7 cellular contexts compared by ENCODE assay signal in the genomic region with DNA sequence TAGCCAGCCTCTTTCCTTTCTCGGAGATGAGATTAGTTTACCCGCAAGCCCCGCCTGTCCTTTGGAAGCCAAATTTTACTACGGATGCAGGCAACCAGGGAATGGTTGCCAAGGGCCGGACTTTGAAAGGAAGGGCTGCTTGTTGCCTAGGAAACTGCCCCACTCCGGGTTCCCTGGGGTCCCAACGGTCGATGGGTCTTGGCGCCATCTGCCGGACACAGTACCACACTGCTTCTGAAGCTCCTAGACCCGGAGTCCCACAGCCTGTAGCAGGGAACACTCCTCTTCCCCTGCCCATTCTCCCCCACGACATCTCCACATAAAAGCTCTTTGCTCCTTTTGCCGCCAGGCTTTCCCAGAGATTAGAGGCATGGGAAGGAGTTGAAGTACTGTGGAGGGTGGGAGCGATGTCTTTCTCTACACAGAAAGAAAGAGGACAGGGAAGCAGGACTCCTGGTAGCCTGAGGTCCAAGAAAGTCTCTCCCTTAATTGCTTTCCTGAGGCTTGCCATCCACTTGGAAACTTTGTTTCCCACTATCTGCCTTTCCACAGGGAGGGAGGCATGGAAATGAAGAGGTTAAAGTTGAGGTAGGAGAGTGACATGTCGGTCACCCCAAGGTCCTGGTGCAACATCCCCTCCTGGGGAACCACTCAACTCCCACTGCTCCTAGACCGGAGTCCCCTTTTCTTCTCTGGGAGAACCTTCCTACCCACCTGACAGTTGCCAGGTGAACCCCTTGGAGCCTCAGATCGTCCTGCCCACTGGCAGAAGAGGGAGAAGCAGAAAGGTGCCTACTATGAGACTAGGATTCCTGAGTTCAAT. TPM values are rescaled to one million over a fixed set of nuclear protein-coding genes. Genes with fewer than 3 reads are reported as not detected.
DNase-seq lines count a peak whose midpoint lies in the region; ATAC-seq and TF ChIP-seq lines count a peak whose summit lies in the region.

No MANE protein-coding gene starts in this region.

- TF ChIP-seq POLR2A in lower leg skin (IDR thresholded peaks at IDR 0.05), result no peak

- 12 to 13% methylated on average over 17 of the region's 17 CpGs for WGBS in lower leg skin, 2 donors

- peak; percentile 90 for TF ChIP-seq CTCF in GM12875 (IDR thresholded peaks at IDR 0.05; ENCODE audit: borderline replicate concordance, insufficient read depth, low read depth, low read length)
- TF ChIP-seq CTCF in coronary artery (IDR thresholded peaks at IDR 0.05), result peak; percentile 83
- TF ChIP-seq CTCF in lower leg skin (IDR thresholded peaks at IDR 0.05), result peak in 1 of 3 donors; percentile 60

- DNase-seq in NCI-H2196 (lab: John Stamatoyannopoulos, UW; ENCODE audit: unreplicated experiment) (peak; percentile 90), coronary artery (ENCODE audit: low spot score) (peak; percentile 87), lower leg skin (ENCODE audit: low spot score in 2 of 2) (peak; percentile 58 to 96)
- DNase-seq in activated CD4-positive, alpha-beta T cell treated with anti-CD3 and anti-CD28 coated beads for 4 hours, result peak; percentile 61 to 68
- peak; percentile 53 for DNase-seq in stimulated activated CD8-positive, alpha-beta memory T cell treated with anti-CD3 and anti-CD28 coated beads, Interleukin-12 subunit alpha, Interleukin-12 subunit beta, amount 100 ng/mL, for 1 hour (ENCODE audit: low read depth)

- intact Hi-C loops in lower leg skin (cut with DNase I; ENCODE audit: low total_unique reads), result loop anchor here (5.0 kb wide), 1 partner anchor 36 kb away; no protein-coding TSS in a partner anchor

- peak; percentile 81 for ATAC-seq in HG02885 (IDR thresholded peaks at IDR 0.05; ENCODE audit: poor library complexity, unreplicated experiment)

- H3K27ac ChIP-seq in coronary artery, result peak overlapping the region in 1 of 2 donors; percentile 25

- H3K4me3 ChIP-seq in GM12875 (ENCODE audit: low read depth, low read length) (no peak overlapping the region), coronary artery (peak overlapping the region; percentile 44), lower leg skin (ENCODE audit: low read depth, poor library complexity, severe bottlenecking) (no peak overlapping the region)

RNA-seq across cellular contexts. Expression of a gene that starts 21.9 kb away (rescaled TPM):
- total RNA-seq in lower leg skin, result 10 to 100 TPM; 45.6 to 71.7 (median 48.7) TPM

RNA-seq across cellular contexts. Expression of a gene that starts 26.4 kb away (rescaled TPM):
- 1 to 10 TPM; 1.3 to 4.5 (median 1.9) TPM for total RNA-seq in lower leg skin

RNA-seq across cellular contexts. Expression of a gene that starts 44.2 kb away (rescaled TPM):
- 10 to 100 TPM; 15.4 to 42.7 (median 19.1) TPM for total RNA-seq in lower leg skin
